Comparison of ENCODE assay signal across 18 cellular contexts in genomic region chr1:235275836-235276235, GRCh38. TPM values are rescaled to one million over a fixed set of nuclear protein-coding genes. Genes with fewer than 3 reads are reported as not detected.
A peak's percentile ranks its signal among the peaks of the same experiment; 100 is the strongest.
DNase-seq lines count a peak whose midpoint lies in the region; ATAC-seq and TF ChIP-seq lines count a peak whose summit lies in the region.
"Had no signal": no experiment of that assay in that cellular context is flagged by ENCODE, and none has a peak within 500 bp of the region (broad histone marks: within the 10 kb centered on the region; RNA-seq: fewer than 3 reads in every experiment).

No MANE protein-coding gene starts in this region.

- H2AFZ ChIP-seq in SU-DHL-6 (ENCODE audit: low read depth, low read length, severe bottlenecking): no peak overlapping the region
- no peak overlapping the region for H2AFZ ChIP-seq in mammary epithelial cell (ENCODE audit: low read depth, low read length)

- H3K79me2 ChIP-seq in SU-DHL-6 (ENCODE audit: insufficient read depth, low read length) (peaks cover 95% of the 10 kb centered on the region), mammary epithelial cell (ENCODE audit: insufficient read depth, low read length) (peaks cover 83% of the 10 kb centered on the region)

- TF ChIP-seq EP300 in tibial nerve (IDR thresholded peaks at IDR 0.05): no peak

- peaks cover 0 to 5% (median 0%) of the 10 kb centered on the region in 11 experiments; a peak in 2 of 22 replicates for H3K9me3 ChIP-seq in BLaER1 treated with 17β-estradiol and CSF1 and Interleukin-3, amounts not matched to agents 10 nM and 100 nM (replicated peaks in 1 of 11)
- H3K9me3 ChIP-seq in CD8-positive, alpha-beta memory T cell (ENCODE audit: low read length): no peaks in the 10 kb centered on the region
- no peaks in the 10 kb centered on the region for H3K9me3 ChIP-seq in SU-DHL-6 (ENCODE audit: insufficient read depth, low read length)
- H3K9me3 ChIP-seq in tibial nerve: no peaks in the 10 kb centered on the region
- H3K9me3 ChIP-seq in mammary epithelial cell (replicated peaks; ENCODE audit: insufficient read depth, low read length): no peaks in the 10 kb centered on the region
- H3K9me3 ChIP-seq: colonic mucosa, Peyer's patch, sigmoid colon had no signal

- peak overlapping the region; percentile 22 to 66 (median 44); a peak in 18 of 22 replicates for H3K4me2 ChIP-seq in BLaER1 treated with 17β-estradiol and CSF1 and Interleukin-3, amounts not matched to agents 10 nM and 100 nM
- H3K4me2 ChIP-seq in SU-DHL-6 (ENCODE audit: low read depth, low read length, poor library complexity, severe bottlenecking) (peak overlapping the region; percentile 18), mammary epithelial cell (ENCODE audit: insufficient read depth, low read depth, low read length) (no peak overlapping the region)

- no peaks in the 10 kb centered on the region for H3K27me3 Mint-ChIP-seq in CD8-positive, alpha-beta memory T cell
- no peaks in the 10 kb centered on the region for H3K27me3 Mint-ChIP-seq in naive B cell

- ATAC-seq in naive B cell (ENCODE audit: low read depth in 2 of 2) (no peak), GM19452 (IDR thresholded peaks at IDR 0.05; ENCODE audit: unreplicated experiment) (no peak)

- peaks cover under 1 to 20% (median 7%) of the 10 kb centered on the region in 11 experiments; a peak in 14 of 22 replicates for H3K36me3 ChIP-seq in BLaER1 treated with 17β-estradiol and CSF1 and Interleukin-3, amounts not matched to agents 10 nM and 100 nM
- H3K36me3 ChIP-seq in CD8-positive, alpha-beta memory T cell (ENCODE audit: insufficient read depth, low read length): no peaks in the 10 kb centered on the region
- H3K36me3 ChIP-seq in SU-DHL-6 (ENCODE audit: low read length): no peaks in the 10 kb centered on the region
- no peaks in the 10 kb centered on the region for H3K36me3 ChIP-seq in tibial nerve
- peaks cover 2% of the 10 kb centered on the region for H3K36me3 ChIP-seq in mammary epithelial cell (ENCODE audit: insufficient read depth, low read length)
- H3K36me3 ChIP-seq: colonic mucosa, Peyer's patch, sigmoid colon had no signal

- BruUV-seq in mammary epithelial cell (replicated peaks; lab: Mats Ljungman, UMichigan): no TSS peak

- DNase-seq in CD8-positive, alpha-beta memory T cell: no peak
- no peak for DNase-seq in naive B cell
- DNase-seq in tibial nerve (ENCODE audit: low spot score in 2 of 2): no peak
- no peak for DNase-seq in mammary epithelial cell
- DNase-seq: activated CD4-positive, alpha-beta T cell treated with anti-CD3 and anti-CD28 coated beads, Interleukin-2, amount 50 U/mL, for 4 hours; activated effector memory CD4-positive, alpha-beta T cell treated with anti-CD3 and anti-CD28 coated beads, Interleukin-2, amount 50 U/mL, for 16 hours; colonic mucosa; DMS153; KG1; left cardiac atrium; NCI-H2171 treated with DMSO at 0.1 percent for 48 hours; NCI-H748 treated with DMSO at 0.1 percent for 48 hours; Peyer's patch; sigmoid colon had no signal

- TF ChIP-seq CTCF in SU-DHL-6 (IDR thresholded peaks at IDR 0.05; ENCODE audit: insufficient read depth, low read length, poor library complexity, severe bottlenecking) (no peak), tibial nerve (IDR thresholded peaks at IDR 0.05) (no peak), mammary epithelial cell (conservative IDR thresholded peaks at IDR 0.05 in 1 of 2, IDR thresholded peaks at IDR 0.05 in 1 of 2; ENCODE audit: extremely low read depth in 1 of 2, insufficient read depth in 1 of 2, low read depth in 1 of 2, low read length in 2 of 2) (no peak)

- H3K4me3 ChIP-seq in BLaER1 treated with 17β-estradiol and CSF1 and Interleukin-3, amounts not matched to agents 10 nM and 100 nM: no peak overlapping the region
- no peak overlapping the region for H3K4me3 ChIP-seq in CD8-positive, alpha-beta memory T cell (ENCODE audit: low read length)
- no peak overlapping the region for H3K4me3 ChIP-seq in SU-DHL-6 (ENCODE audit: insufficient read depth, low read length, poor library complexity, severe bottlenecking)
- no peak overlapping the region for H3K4me3 ChIP-seq in tibial nerve
- H3K4me3 ChIP-seq in mammary epithelial cell (replicated peaks in 1 of 3; ENCODE audit: insufficient read depth in 1 of 3, low read depth in 2 of 3, low read length in 3 of 3): no peak overlapping the region
- H3K4me3 ChIP-seq: colonic mucosa, Peyer's patch, sigmoid colon, SK-N-MC had no signal

- dilution Hi-C loops in mammary epithelial cell (cut with HindIII; ENCODE audit: low sequenced_read_pairs): no loop called here

- CTCF ChIA-PET in CD8-positive, alpha-beta memory T cell (lab: Charles Lee): interaction anchor here (1.1 to 1.3 kb wide), 4 partner anchors 9 to 229 kb away, joined by 3 to 5 read pairs (median 4); no protein-coding TSS in a partner anchor
- CTCF ChIA-PET in mammary epithelial cell (lab: Charles Lee; ENCODE audit: low non-redundant PET): no interaction called here

- H3K27me3 ChIP-seq in BLaER1 treated with 17β-estradiol and CSF1 and Interleukin-3, amounts not matched to agents 10 nM and 100 nM: no peaks in the 10 kb centered on the region
- H3K27me3 ChIP-seq in CD8-positive, alpha-beta memory T cell (ENCODE audit: insufficient read depth, low read length, poor library complexity, severe bottlenecking): no peaks in the 10 kb centered on the region
- H3K27me3 ChIP-seq in SU-DHL-6 (ENCODE audit: low read length): no peaks in the 10 kb centered on the region
- H3K27me3 ChIP-seq in tibial nerve: no peaks in the 10 kb centered on the region
- no peaks in the 10 kb centered on the region for H3K27me3 ChIP-seq in mammary epithelial cell (ENCODE audit: insufficient read depth, low read length)
- H3K27me3 ChIP-seq: colonic mucosa, Peyer's patch, sigmoid colon had no signal

- intact Hi-C loops in mammary epithelial cell (cut with micrococcal nuclease): no loop called here

- H3F3A ChIP-seq in SU-DHL-6 (ENCODE audit: insufficient read depth): peaks cover 23% of the 10 kb centered on the region

- H3K27ac ChIP-seq in BLaER1 treated with 17β-estradiol and CSF1 and Interleukin-3, amounts not matched to agents 10 nM and 100 nM: 0 out of 22 replicates have a peak overlapping the region, but pooled peaks of 3 of the 11 experiments have one; percentile 4 to 14 (median 7)
- no peak overlapping the region for H3K27ac ChIP-seq in CD8-positive, alpha-beta memory T cell (ENCODE audit: low read depth, low read length)
- H3K27ac ChIP-seq in SU-DHL-6 (ENCODE audit: low read depth, low read length): peak overlapping the region; percentile 11; the same call in 1 of the 2 replicates
- H3K27ac ChIP-seq in tibial nerve: no peak overlapping the region
- H3K27ac ChIP-seq in mammary epithelial cell (ENCODE audit: insufficient read depth, low read depth, low read length): no peak overlapping the region
- H3K27ac ChIP-seq: colonic mucosa, Peyer's patch, sigmoid colon, SK-N-MC had no signal

- in situ Hi-C loops in mammary epithelial cell (cut with MboI; ENCODE audit: low sequenced_read_pairs in 2 of 2): no loop called here

- H3K9me3 Mint-ChIP-seq in CD8-positive, alpha-beta memory T cell: no peaks in the 10 kb centered on the region
- no peaks in the 10 kb centered on the region for H3K9me3 Mint-ChIP-seq in naive B cell

- POLR2A ChIA-PET in CD8-positive, alpha-beta memory T cell (lab: Charles Lee): interaction anchor here (0.6 to 0.7 kb wide), 4 partner anchors 117 to 426 kb away, joined by 3 to 6 read pairs (median 4); no protein-coding TSS in a partner anchor

- H3K4me1 Mint-ChIP-seq in CD8-positive, alpha-beta memory T cell: peaks cover 72 to 91% (median 86%) of the 10 kb centered on the region in 3 donors
- H3K4me1 Mint-ChIP-seq in naive B cell: peaks cover 56 to 82% (median 59%) of the 10 kb centered on the region in 3 donors

- no peak overlapping the region for H3K9ac ChIP-seq in BLaER1 treated with 17β-estradiol and CSF1 and Interleukin-3, amounts not matched to agents 10 nM and 100 nM
- no peak overlapping the region for H3K9ac ChIP-seq in SU-DHL-6 (ENCODE audit: low read length)
- H3K9ac ChIP-seq in mammary epithelial cell (ENCODE audit: insufficient read depth, low read length): no peak overlapping the region

- H3K9me2 ChIP-seq in SU-DHL-6 (replicated peaks; ENCODE audit: insufficient read depth, low read length): no peaks in the 10 kb centered on the region

- peaks cover 0 to 6% (median 1%) of the 10 kb centered on the region in 3 donors for H3K36me3 Mint-ChIP-seq in CD8-positive, alpha-beta memory T cell
- no peaks in the 10 kb centered on the region for H3K36me3 Mint-ChIP-seq in naive B cell

- H4K20me1 ChIP-seq in BLaER1 treated with 17β-estradiol and CSF1 and Interleukin-3, amounts not matched to agents 10 nM and 100 nM: peaks cover 70 to 100% (median 99%) of the 10 kb centered on the region in 11 experiments
- H4K20me1 ChIP-seq in SU-DHL-6 (ENCODE audit: low read depth, low read length) (peaks cover 12% of the 10 kb centered on the region), mammary epithelial cell (ENCODE audit: insufficient read depth, low read length) (peaks cover 2% of the 10 kb centered on the region)

- TF ChIP-seq POLR2A in tibial nerve (IDR thresholded peaks at IDR 0.05): no peak

- peak overlapping the region in 4 of 7 donors; percentile 2 to 55 (median 48) for H3K4me3 Mint-ChIP-seq in CD8-positive, alpha-beta memory T cell
- peak overlapping the region; percentile 3 to 72 (median 44) for H3K4me3 Mint-ChIP-seq in naive B cell

- 95% methylated on average over 6 of the region's 6 CpGs for WGBS in tibial nerve, 2 donors
- WGBS in mammary epithelial cell (ENCODE audit: low coverage, missing lambda C conversion rate): 92% methylated on average over 6 of the region's 6 CpGs

- H3K4me1 ChIP-seq in BLaER1 treated with 17β-estradiol and CSF1 and Interleukin-3, amounts not matched to agents 10 nM and 100 nM: peaks cover 7 to 36% (median 21%) of the 10 kb centered on the region in 10 experiments
- peaks cover 68% of the 10 kb centered on the region for H3K4me1 ChIP-seq in CD8-positive, alpha-beta memory T cell (ENCODE audit: insufficient read depth, low read length)
- H3K4me1 ChIP-seq in tibial nerve (peaks cover 0 to 58% (median 8%) of the 10 kb centered on the region in 4 donors), mammary epithelial cell (ENCODE audit: insufficient read depth, low read length) (no peaks in the 10 kb centered on the region)
- H3K4me1 ChIP-seq: colonic mucosa had no signal

- peak overlapping the region in 7 of 8 donors; percentile 13 to 88 (median 53) for H3K27ac Mint-ChIP-seq in CD8-positive, alpha-beta memory T cell
- H3K27ac Mint-ChIP-seq in naive B cell: peak overlapping the region; percentile 20 to 93 (median 86)

RNA-seq across cellular contexts. Expression of gene ARID4B, which starts 52.1 kb away (rescaled TPM):
- 10 to 100 TPM; 39.9 to 43.0 TPM for total RNA-seq in CD8-positive, alpha-beta memory T cell
- 88.6 TPM for polyA plus RNA-seq in CD8-positive, alpha-beta memory T cell
- polyA plus RNA-seq in naive B cell (ENCODE audit: low read depth in 6 of 6) (100 to 1,000 TPM in 1 of 6 donors, 10 to 100 TPM in 5; 22.5 to 100 (median 59.7) TPM), mammary epithelial cell (4.9 TPM)
- total RNA-seq in tibial nerve (10 to 100 TPM; 41.6 to 58.8 (median 46.8) TPM), mammary epithelial cell (10 to 100 TPM; 20.5 to 24.6 TPM)
- polyA minus RNA-seq in mammary epithelial cell: 121 TPM

RNA-seq across cellular contexts. Expression of gene GGPS1, which starts 52.5 kb away (rescaled TPM):
- total RNA-seq in CD8-positive, alpha-beta memory T cell: 10 to 100 TPM; 26.3 to 29.0 TPM
- polyA plus RNA-seq in CD8-positive, alpha-beta memory T cell: 63.0 TPM
- polyA plus RNA-seq in naive B cell (ENCODE audit: low read depth in 6 of 6) (10 to 100 TPM; 36.2 to 72.9 (median 64.0) TPM), mammary epithelial cell (18.0 TPM)
- total RNA-seq in tibial nerve (10 to 100 TPM; 12.9 to 26.2 (median 15.7) TPM), mammary epithelial cell (10 to 100 TPM; 35.8 to 37.9 TPM)
- polyA minus RNA-seq in mammary epithelial cell: 37.6 TPM
